18 cellular contexts compared by ENCODE assay signal in genomic region chr17:6637458-6637840, GRCh38. TPM values are rescaled to one million over a fixed set of nuclear protein-coding genes. Genes with fewer than 3 reads are reported as not detected.
"Had no signal": no experiment of that assay in that cellular context is flagged by ENCODE, and none has a peak within 500 bp of the region (broad histone marks: within the 10 kb centered on the region; RNA-seq: fewer than 3 reads in every experiment).

No MANE protein-coding gene starts in this region.

- H3K36me3 ChIP-seq: prostate gland had no signal

- H3K27ac Mint-ChIP-seq: activated naive CD8-positive, alpha-beta T cell had no signal

- H3K9me3 Mint-ChIP-seq: activated CD4-positive, alpha-beta T cell treated with anti-CD3 and anti-CD28 coated beads, Interleukin-2, amount 10 ng/mL, durations not matched to agents 24 days and 14 days; naive thymus-derived CD4-positive, alpha-beta T cell; T-cell had no signal

- ATAC-seq: activated CD8-positive, alpha-beta T cell treated with anti-CD3 and anti-CD28 coated beads, Interleukin-2, amount 10 ng/mL, durations not matched to agents 7 days and 5 days; left cardiac atrium; naive thymus-derived CD4-positive, alpha-beta T cell; SK-N-SH treated with all-trans-retinoic acid at 6 μM for 48 hours; T-cell had no signal

- H3K27me3 ChIP-seq: cardiac muscle cell, right atrium auricular region, testis, upper lobe of left lung had no signal

- H3K9me3 ChIP-seq: prostate gland, right atrium auricular region, testis, upper lobe of left lung had no signal

- DNase-seq: activated CD4-positive, alpha-beta T cell treated with anti-CD3 and anti-CD28 coated beads, Interleukin-2, amount 10 ng/mL, durations not matched to agents 24 days and 14 days; activated CD8-positive, alpha-beta T cell treated with anti-CD3 and anti-CD28 coated beads, Interleukin-2, amount 10 ng/mL, durations not matched to agents 7 days and 5 days; activated effector memory CD4-positive, alpha-beta T cell treated with anti-CD3 and anti-CD28 coated beads, Interleukin-2, amount 50 U/mL, for 16 hours; activated T-cell treated with anti-CD3 and anti-CD28 coated beads, Interleukin-2, amount 50 U/mL, for 48 hours; left cardiac atrium; mesendoderm; naive thymus-derived CD4-positive, alpha-beta T cell; stimulated activated CD4-positive, alpha-beta T cell treated with anti-CD3 and anti-CD28 coated beads, Interleukin-2, amount 100 ng/mL, for 24 hours; T-cell; testis had no signal

- H3K27me3 Mint-ChIP-seq: activated CD4-positive, alpha-beta T cell treated with anti-CD3 and anti-CD28 coated beads, Interleukin-2, amount 10 ng/mL, durations not matched to agents 24 days and 14 days; activated naive CD8-positive, alpha-beta T cell; naive thymus-derived CD4-positive, alpha-beta T cell; T-cell had no signal

- H3K27ac ChIP-seq: cardiac muscle cell, prostate gland, right atrium auricular region, testis, upper lobe of left lung had no signal

- H3K4me3 Mint-ChIP-seq: activated CD8-positive, alpha-beta T cell treated with anti-CD3 and anti-CD28 coated beads, Interleukin-2, amount 10 ng/mL, durations not matched to agents 7 days and 5 days had no signal

- FAIRE-seq: islet of Langerhans had no signal

- H3K4me3 ChIP-seq: cardiac muscle cell, prostate gland, right atrium auricular region, testis, upper lobe of left lung had no signal

RNA-seq across cellular contexts. Expression of gene C17orf100, which starts 14.1 kb away (rescaled TPM):
- total RNA-seq: skeletal muscle tissue had no signal
